8 cellular contexts compared by ENCODE assay signal in the genomic region with DNA sequence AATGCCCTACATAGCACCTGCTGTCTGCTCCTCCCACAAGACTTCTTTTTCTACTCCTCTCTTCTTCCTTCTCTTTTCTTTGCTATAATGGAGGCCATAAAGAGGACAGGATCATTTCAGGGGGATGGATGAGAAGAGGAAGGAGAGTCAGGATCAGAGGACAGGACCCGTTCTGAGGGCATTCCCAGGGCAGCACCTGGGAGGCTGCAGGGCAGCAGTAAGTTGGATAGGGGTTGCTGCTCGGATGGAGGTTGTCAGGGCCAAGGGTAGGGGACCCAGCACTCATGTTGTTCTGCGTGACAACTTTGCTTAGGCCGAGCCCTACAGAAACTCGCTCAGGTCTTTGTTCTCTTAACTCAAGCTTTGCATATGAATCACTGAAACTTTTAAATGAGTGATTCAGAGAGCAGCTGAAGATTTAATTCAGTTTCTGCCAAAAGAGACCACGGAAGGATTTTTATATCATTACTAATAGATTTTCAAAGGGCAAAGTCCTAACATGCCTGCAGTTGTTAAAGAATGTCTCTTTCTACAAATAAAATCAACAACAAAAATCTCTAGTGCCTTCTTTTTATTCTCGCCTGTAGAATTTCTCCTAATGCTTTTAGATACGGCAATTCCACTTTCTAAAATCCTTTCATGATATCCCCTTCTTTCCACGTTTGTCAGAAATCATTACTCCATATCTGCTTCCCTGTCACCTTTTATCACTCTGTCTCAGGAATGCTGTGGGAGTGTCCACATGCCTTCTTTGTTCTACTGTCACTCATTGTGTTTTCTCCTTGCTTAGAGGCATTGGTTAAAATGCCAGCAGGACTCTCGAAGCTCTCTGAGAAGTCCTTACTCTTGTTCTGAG. TPM values are rescaled to one million over a fixed set of nuclear protein-coding genes. Genes with fewer than 3 reads are reported as not detected.
A peak's percentile ranks its signal among the peaks of the same experiment; 100 is the strongest.
DNase-seq lines count a peak whose midpoint lies in the region; ATAC-seq lines count a peak whose summit lies in the region.

No MANE protein-coding gene starts in this region.

- no peaks in the 10 kb centered on the region for H3K9me3 Mint-ChIP-seq in activated CD4-positive, alpha-beta T cell treated with anti-CD3 and anti-CD28 coated beads, Interleukin-2, amount 10 ng/mL, durations not matched to agents 7 days and 5 days

- intact Hi-C loops in posterior cingulate gyrus (cut with DNase I) = no loop called here

- peaks cover 10% of the 10 kb centered on the region for H3K4me1 Mint-ChIP-seq in activated CD4-positive, alpha-beta T cell treated with anti-CD3 and anti-CD28 coated beads, Interleukin-2, amount 10 ng/mL, durations not matched to agents 7 days and 5 days

- ATAC-seq in GM19328 (IDR thresholded peaks at IDR 0.05; ENCODE audit: unreplicated experiment) = peak; percentile 94
- peak; percentile 97 for ATAC-seq in HG03175 (IDR thresholded peaks at IDR 0.05; ENCODE audit: unreplicated experiment)

- POLR2A ChIA-PET in activated CD4-positive, alpha-beta T cell treated with anti-CD3 and anti-CD28 coated beads, Interleukin-2, amount 10 ng/mL, durations not matched to agents 7 days and 5 days (lab: Charles Lee) = no interaction called here

- H3K36me3 Mint-ChIP-seq in activated CD4-positive, alpha-beta T cell treated with anti-CD3 and anti-CD28 coated beads, Interleukin-2, amount 10 ng/mL, durations not matched to agents 7 days and 5 days (ENCODE audit: low read depth) = no peaks in the 10 kb centered on the region

- peak; percentile 86 for DNase-seq in AG08395 (ENCODE audit: low spot score)
- DNase-seq in amniotic epithelial cell (ENCODE audit: low read depth) = peak; percentile 80
- DNase-seq in posterior cingulate gyrus = no peak
- no peak for DNase-seq in NCI-H1436 treated with DMSO at 0.1 percent for 48 hours (lab: John Stamatoyannopoulos, UW)
- no peak for DNase-seq in activated CD4-positive, alpha-beta T cell treated with anti-CD3 and anti-CD28 coated beads, Interleukin-2, amount 10 ng/mL, durations not matched to agents 7 days and 5 days

- no peaks in the 10 kb centered on the region for H3K36me3 ChIP-seq in neuron (ENCODE audit: insufficient read depth, low read length)

- H3K27me3 Mint-ChIP-seq in activated CD4-positive, alpha-beta T cell treated with anti-CD3 and anti-CD28 coated beads, Interleukin-2, amount 10 ng/mL, durations not matched to agents 7 days and 5 days = peaks cover 4% of the 10 kb centered on the region

- H3K27me3 ChIP-seq in neuron (ENCODE audit: insufficient read depth, low read length) = no peaks in the 10 kb centered on the region

- CTCF ChIA-PET in activated CD4-positive, alpha-beta T cell treated with anti-CD3 and anti-CD28 coated beads, Interleukin-2, amount 10 ng/mL, durations not matched to agents 7 days and 5 days (lab: Charles Lee) = no interaction called here

- no peak overlapping the region for H3K27ac Mint-ChIP-seq in activated CD4-positive, alpha-beta T cell treated with anti-CD3 and anti-CD28 coated beads, Interleukin-2, amount 10 ng/mL, durations not matched to agents 7 days and 5 days

- H3K4me3 ChIP-seq in neuron (ENCODE audit: low read length) = peak overlapping the region; percentile 4

- H3K4me1 ChIP-seq in neuron (ENCODE audit: insufficient read depth, low read length) = peaks cover 16% of the 10 kb centered on the region

- H2AFZ ChIP-seq in neuron (ENCODE audit: low read depth, low read length) = peak overlapping the region; percentile 20

- H3K9me3 ChIP-seq in neuron (ENCODE audit: low read length) = no peaks in the 10 kb centered on the region

- H3K4me3 Mint-ChIP-seq in activated CD4-positive, alpha-beta T cell treated with anti-CD3 and anti-CD28 coated beads, Interleukin-2, amount 10 ng/mL, durations not matched to agents 7 days and 5 days = no peak overlapping the region

RNA-seq across cellular contexts. Expression of a gene that starts 11.1 kb away (rescaled TPM):
- not detected for total RNA-seq in activated CD4-positive, alpha-beta T cell treated with anti-CD3 and anti-CD28 coated beads, Interleukin-2, amount 10 ng/mL, durations not matched to agents 7 days and 5 days

Comparison
In these comparisons a context has a peak if more than half of its experiments do, and no peak if none do; other contexts are left out.
1. DNase-seq: peak in AG08395 (single experiment) and amniotic epithelial cell (single experiment); none in posterior cingulate gyrus (0 of 10), NCI-H1436 treated with DMSO at 0.1 percent for 48 hours (single experiment) and activated CD4-positive, alpha-beta T cell treated with anti-CD3 and anti-CD28 coated beads, Interleukin-2, amount 10 ng/mL, durations not matched to agents 7 days and 5 days (single experiment).